Comparison of ENCODE assay signal across 22 cellular contexts in genomic region chr1:231201375-231202124, GRCh38. TPM values are rescaled to one million over a fixed set of nuclear protein-coding genes. Genes with fewer than 3 reads are reported as not detected.
"Had no signal": no experiment of that assay in that cellular context is flagged by ENCODE, and none has a peak within 500 bp of the region (broad histone marks: within the 10 kb centered on the region; RNA-seq: fewer than 3 reads in every experiment).

No MANE protein-coding gene starts in this region.

- H3K4me3 Mint-ChIP-seq: brain; memory B cell; nephron; T-cell; T-helper 2 cell treated with Interferon-gamma antibody and Interleukin-4, amounts not matched to agents 5 μg/mL and 100 μg/mL, for 36 hours; WTC11 had no signal

- H3K27ac Mint-ChIP-seq: memory B cell; nephron; T-cell; T-helper 2 cell treated with Interferon-gamma antibody and Interleukin-4, amounts not matched to agents 5 μg/mL and 100 μg/mL, for 36 hours; WTC11 had no signal

- ATAC-seq: heart left ventricle, psoas muscle, right cardiac atrium, T-cell, WTC11 had no signal

- H3K4me3 ChIP-seq: heart left ventricle, ovary, psoas muscle, stomach, suprapubic skin, tibial nerve had no signal

- H3K4me1 ChIP-seq: heart left ventricle, psoas muscle, stomach, suprapubic skin, tibial nerve had no signal

- H3K36me3 Mint-ChIP-seq: T-cell, WTC11 had no signal

- H3K4me1 Mint-ChIP-seq: brain, nephron, WTC11 had no signal

- H3K27ac ChIP-seq: heart left ventricle, neutrophil, ovary, psoas muscle, stomach, suprapubic skin, tibial nerve had no signal

- H3K9me3 ChIP-seq: heart left ventricle, neutrophil, ovary, psoas muscle, stomach, suprapubic skin, tibial nerve had no signal

- H3K36me3 ChIP-seq: heart left ventricle, neutrophil, ovary, stomach, suprapubic skin, tibial nerve had no signal

- H3K27me3 ChIP-seq: ovary, tibial nerve had no signal

- DNase-seq: activated CD4-positive, alpha-beta T cell treated with anti-CD3 and anti-CD28 coated beads, Interleukin-2, amount 50 U/mL, for 48 hours; aorta; heart left ventricle; islet precursor cell; left cardiac atrium; ovary; psoas muscle; right cardiac atrium; stimulated activated CD4-positive, alpha-beta T cell treated with anti-CD3 and anti-CD28 coated beads, Interleukin-1b, Interleukin-23, amount 100 ng/mL, for 48 hours; stomach; T-cell had no signal

- H3K9me3 Mint-ChIP-seq: brain; memory B cell; nephron; T-cell; T-helper 2 cell treated with Interferon-gamma antibody and Interleukin-4, amounts not matched to agents 5 μg/mL and 100 μg/mL, for 36 hours; WTC11 had no signal

RNA-seq across cellular contexts. Expression of gene TRIM67, which starts 39.7 kb away (rescaled TPM):
- total RNA-seq: aorta, epithelial cell of proximal tubule, fibroblast of villous mesenchyme, myocyte, T-cell, WTC11 had no signal
- polyA plus RNA-seq: heart left ventricle, psoas muscle had no signal
